9 cellular contexts compared by ENCODE assay signal in genomic region chr13:30466841-30467252, GRCh38.
DNase-seq lines count a peak whose midpoint lies in the region; TF ChIP-seq lines count a peak whose summit lies in the region.
"Had no signal": no experiment of that assay in that cellular context is flagged by ENCODE, and none has a peak within 500 bp of the region (broad histone marks: within the 10 kb centered on the region; RNA-seq: fewer than 3 reads in every experiment).

No MANE protein-coding gene starts in this region.

- peaks cover 25% of the 10 kb centered on the region for H3K36me3 ChIP-seq in iPS-20b (ENCODE audit: insufficient read depth, low read depth, low read length)

- peak overlapping the region; percentile 71; the same call in 1 of the 2 replicates for H3K4me3 ChIP-seq in iPS-20b (ENCODE audit: low read length)

- H3K9ac ChIP-seq in iPS-20b (ENCODE audit: low read depth, low read length): peak overlapping the region; percentile 96; the same call in 1 of the 2 replicates

- H3K4me1 ChIP-seq in iPS-20b (ENCODE audit: insufficient read depth, low read length): peaks cover 6% of the 10 kb centered on the region

- no peak overlapping the region for H3K27ac ChIP-seq in iPS-20b (ENCODE audit: low read length)
- H3K27ac ChIP-seq: epithelial cell of prostate had no signal

- peak; percentile 35 for DNase-seq in EH (ENCODE audit: low read depth)
- DNase-seq in KG1 (lab: John Stamatoyannopoulos, UW): peak; percentile 47
- peak; percentile 72 for DNase-seq in SKM-1 (lab: John Stamatoyannopoulos, UW; ENCODE audit: unreplicated experiment)
- DNase-seq in activated CD4-positive, CD25-positive, alpha-beta regulatory T cell (lab: John Stamatoyannopoulos, UW): no peak
- DNase-seq in NK-92 (lab: John Stamatoyannopoulos, UW; ENCODE audit: unreplicated experiment): no peak
- DNase-seq in NCI-H1436 (lab: John Stamatoyannopoulos, UW): no peak
- DNase-seq in GM10266 (ENCODE audit: extremely low spot score): no peak

- no peak for TF ChIP-seq CTCF in GM10266 (IDR thresholded peaks at IDR 0.05; ENCODE audit: control insufficient read depth, insufficient read depth, low read depth, missing control alignments)

- H3K27me3 ChIP-seq in iPS-20b (ENCODE audit: insufficient read depth, low read length): no peaks in the 10 kb centered on the region

- no peaks in the 10 kb centered on the region for H3K9me3 ChIP-seq in iPS-20b (ENCODE audit: insufficient read depth, low read depth, low read length)

Comparison
In these comparisons a context has a peak if more than half of its experiments do, and no peak if none do; other contexts are left out.
1. DNase-seq: peak in EH (single experiment), KG1 (single experiment) and SKM-1 (single experiment); none in activated CD4-positive, CD25-positive, alpha-beta regulatory T cell (0 of 4), NK-92 (single experiment), NCI-H1436 (single experiment) and GM10266 (single experiment).